8 cellular contexts compared by ENCODE assay signal in genomic region chr5:170633235-170634041, GRCh38.
DNase-seq lines count a peak whose midpoint lies in the region; ATAC-seq, FAIRE-seq and TF ChIP-seq lines count a peak whose summit lies in the region.

No MANE protein-coding gene starts in this region.

- peaks cover 20% of the 10 kb centered on the region for H3K4me1 Mint-ChIP-seq in CD8-positive, alpha-beta T cell (ENCODE audit: low read depth)

- peak; percentile 40 for ATAC-seq in CD8-positive, alpha-beta T cell
- ATAC-seq in left lung: peak; percentile 61

- POLR2A ChIA-PET in CD8-positive, alpha-beta T cell (lab: Charles Lee): no interaction called here

- H3K4me1 ChIP-seq in CD8-positive, alpha-beta T cell (ENCODE audit: insufficient read depth, low read length): peaks cover 11% of the 10 kb centered on the region
- peaks cover 3 to 15% of the 10 kb centered on the region in 2 donors for H3K4me1 ChIP-seq in left lung

- no peaks in the 10 kb centered on the region for H3K9me3 ChIP-seq in CD8-positive, alpha-beta T cell (ENCODE audit: low read length)
- no peaks in the 10 kb centered on the region for H3K9me3 ChIP-seq in left lung

- no peak for DNase-seq in CD8-positive, alpha-beta T cell
- DNase-seq in HCEC 1CT (peak; percentile 55), RCC 7860 (ENCODE audit: low spot score) (peak; percentile 83), dedifferentiated amniotic fluid mesenchymal stem cell (ENCODE audit: extremely low spot score) (peak; percentile 72), left lung (no peak), GM13976 (ENCODE audit: low spot score) (no peak)
- peak; percentile 12 for DNase-seq in stimulated activated naive CD4-positive, alpha-beta T cell treated with Interleukin-2 at 50 U/mL for 16 hours (lab: John Stamatoyannopoulos, UW)
- DNase-seq in stimulated activated CD4-positive, alpha-beta T cell treated with anti-CD3 and anti-CD28 coated beads, Interleukin-4, amount 100 ng/mL, for 1 hour: no peak

- H3K4me3 ChIP-seq in CD8-positive, alpha-beta T cell (ENCODE audit: low read depth, low read length): peak overlapping the region; percentile 37
- H3K4me3 ChIP-seq in left lung: no peak overlapping the region

- in situ Hi-C loops in GM13976 (cut with MboI; ENCODE audit: low sequenced_read_pairs, unreplicated experiment): no loop called here

- CTCF ChIA-PET in CD8-positive, alpha-beta T cell (lab: Charles Lee): interaction anchor here (0.7 to 5.2 kb wide), 11 partner anchors 8 to 534 kb away, joined by 3 to 33 read pairs (median 5); no protein-coding TSS in a partner anchor

- intact Hi-C loops in CD8-positive, alpha-beta T cell (cut with DNase I, micrococcal nuclease): loop anchor here in 1 of 2 experiments (1.0 kb wide), 3 partner anchors 198 to 533 kb away; no protein-coding TSS in a partner anchor
- intact Hi-C loops in left lung (cut with DNase I): loop anchor here (5.0 to 10.0 kb wide), 3 partner anchors 199 to 409 kb away; no protein-coding TSS in a partner anchor

- FAIRE-seq in RCC 7860 (lab: Jason Lieb, UNC): no peak

- H3K27ac ChIP-seq in CD8-positive, alpha-beta T cell (ENCODE audit: low read depth, low read length): no peak overlapping the region
- H3K27ac ChIP-seq in left lung: peak overlapping the region in 1 of 2 donors; percentile 33

- H3K27ac Mint-ChIP-seq in CD8-positive, alpha-beta T cell: no peak overlapping the region

- H3K4me3 Mint-ChIP-seq in CD8-positive, alpha-beta T cell: peak overlapping the region; percentile 88

- no peaks in the 10 kb centered on the region for H3K36me3 Mint-ChIP-seq in CD8-positive, alpha-beta T cell

- peak; percentile 57 for TF ChIP-seq CTCF in CD8-positive, alpha-beta T cell (IDR thresholded peaks at IDR 0.05)
- TF ChIP-seq CTCF in left lung (IDR thresholded peaks at IDR 0.05) (peak in 1 of 2 donors; percentile 7), GM13976 (IDR thresholded peaks at IDR 0.05; ENCODE audit: borderline replicate concordance, control extremely low read depth, extremely low read depth, insufficient read depth, missing control alignments) (no peak)

- H3K27me3 Mint-ChIP-seq in CD8-positive, alpha-beta T cell (ENCODE audit: low read depth): peaks cover 13% of the 10 kb centered on the region

- H3K36me3 ChIP-seq in CD8-positive, alpha-beta T cell (ENCODE audit: insufficient read depth, low read length): no peaks in the 10 kb centered on the region
- H3K36me3 ChIP-seq in left lung: no peaks in the 10 kb centered on the region

- H3K27me3 ChIP-seq in CD8-positive, alpha-beta T cell (ENCODE audit: insufficient read depth, low read length): no peaks in the 10 kb centered on the region
- peaks cover 0 to 18% of the 10 kb centered on the region in 2 donors for H3K27me3 ChIP-seq in left lung

- no peaks in the 10 kb centered on the region for H3K9me3 Mint-ChIP-seq in CD8-positive, alpha-beta T cell

Comparison
In these comparisons a context has a peak if more than half of its experiments do, and no peak if none do; other contexts are left out.
1. DNase-seq: peak in HCEC 1CT (single experiment), RCC 7860 (single experiment), dedifferentiated amniotic fluid mesenchymal stem cell (single experiment) and stimulated activated naive CD4-positive, alpha-beta T cell treated with Interleukin-2 at 50 U/mL for 16 hours (single experiment); none in CD8-positive, alpha-beta T cell (0 of 7), left lung (0 of 2), GM13976 (single experiment) and stimulated activated CD4-positive, alpha-beta T cell treated with anti-CD3 and anti-CD28 coated beads, Interleukin-4, amount 100 ng/mL, for 1 hour (single experiment).